Comparison of ENCODE assay signal across 17 cellular contexts in the genomic region with DNA sequence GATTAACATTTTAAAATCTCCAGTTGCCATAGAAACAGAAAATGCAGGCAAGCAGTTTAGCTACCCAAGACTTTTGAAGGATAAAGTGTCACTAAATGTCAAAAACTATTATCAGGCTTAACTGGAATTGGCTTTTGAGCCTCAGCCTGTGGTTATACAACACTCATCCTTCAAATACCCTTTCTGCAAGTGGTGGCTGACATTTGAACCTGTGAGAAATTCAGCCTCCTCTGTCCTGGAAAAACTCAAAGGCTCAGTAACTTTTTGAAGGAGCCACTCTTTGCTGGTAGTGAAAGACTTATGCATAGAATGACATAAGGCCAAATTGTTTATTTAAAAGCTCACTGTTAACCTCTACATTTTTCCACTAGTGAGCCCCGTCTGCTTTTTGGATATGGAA.
"Had no signal": no experiment of that assay in that cellular context is flagged by ENCODE, and none has a peak within 500 bp of the region (broad histone marks: within the 10 kb centered on the region; RNA-seq: fewer than 3 reads in every experiment).

No MANE protein-coding gene starts in this region.

- H3K27ac ChIP-seq: breast epithelium, ovary, tibial artery had no signal

- H3K27me3 ChIP-seq: breast epithelium, ovary, tibial artery had no signal

- H3K9me3 ChIP-seq: ovary had no signal

- DNase-seq: activated CD4-positive, alpha-beta memory T cell treated with anti-CD3 and anti-CD28 coated beads, Interleukin-2, amount 10 ng/mL, durations not matched to agents 7 days and 5 days; activated CD4-positive, alpha-beta T cell treated with anti-CD3 and anti-CD28 coated beads for 4 hours; activated effector memory CD4-positive, alpha-beta T cell treated with anti-CD3 and anti-CD28 coated beads, Interleukin-2, amount 50 U/mL, for 16 hours; activated T-cell treated with anti-CD3 and anti-CD28 coated beads, Interleukin-2, amount 50 U/mL, for 4 hours; hippocampal formation; kidney; ovary; small intestine; stimulated activated CD4-positive, alpha-beta T cell treated with anti-CD3 and anti-CD28 coated beads, Interleukin-4, amount 100 ng/mL, for 24 hours; stimulated activated naive CD4-positive, alpha-beta T cell; T-helper 17 cell; tibial artery had no signal

- H3K36me3 ChIP-seq: breast epithelium, ovary, tibial artery had no signal

- H3K27ac Mint-ChIP-seq: activated CD4-positive, alpha-beta memory T cell treated with anti-CD3 and anti-CD28 coated beads, Interleukin-2, amount 10 ng/mL, durations not matched to agents 7 days and 5 days; activated naive CD4-positive, alpha-beta T cell treated with anti-CD3 and anti-CD28 coated beads, Interleukin-2, amount 50 U/mL, for 24 hours; T-helper 17 cell; WTC11 had no signal

- H3K4me1 Mint-ChIP-seq: activated CD4-positive, alpha-beta memory T cell treated with anti-CD3 and anti-CD28 coated beads, Interleukin-2, amount 10 ng/mL, durations not matched to agents 7 days and 5 days; activated naive CD4-positive, alpha-beta T cell treated with anti-CD3 and anti-CD28 coated beads, Interleukin-2, amount 50 U/mL, for 24 hours; T-helper 17 cell had no signal

- ATAC-seq: activated T-cell treated with anti-CD3 and anti-CD28 coated beads, Interleukin-2, amount 50 U/mL, for 4 hours; esophagus mucosa; T-helper 17 cell; WTC11 had no signal

- H3K4me3 ChIP-seq: breast epithelium, ovary, tibial artery had no signal

- H3K36me3 Mint-ChIP-seq: activated naive CD4-positive, alpha-beta T cell treated with anti-CD3 and anti-CD28 coated beads, Interleukin-2, amount 50 U/mL, for 24 hours had no signal

- H3K4me3 Mint-ChIP-seq: activated CD4-positive, alpha-beta memory T cell treated with anti-CD3 and anti-CD28 coated beads, Interleukin-2, amount 10 ng/mL, durations not matched to agents 7 days and 5 days; activated naive CD4-positive, alpha-beta T cell treated with anti-CD3 and anti-CD28 coated beads, Interleukin-2, amount 50 U/mL, for 24 hours; activated T-cell treated with anti-CD3 and anti-CD28 coated beads, Interleukin-2, amount 50 U/mL, for 4 hours; neural crest cell; T-helper 17 cell; WTC11 had no signal

- H3K4me1 ChIP-seq: breast epithelium had no signal

- H3K27me3 Mint-ChIP-seq: activated CD4-positive, alpha-beta memory T cell treated with anti-CD3 and anti-CD28 coated beads, Interleukin-2, amount 10 ng/mL, durations not matched to agents 7 days and 5 days; activated naive CD4-positive, alpha-beta T cell treated with anti-CD3 and anti-CD28 coated beads, Interleukin-2, amount 50 U/mL, for 24 hours; T-helper 17 cell had no signal
